19 cellular contexts compared by ENCODE assay signal in genomic region chr7:153504288-153505075, GRCh38.
A peak's percentile ranks its signal among the peaks of the same experiment; 100 is the strongest.
DNase-seq lines count a peak whose midpoint lies in the region; TF ChIP-seq lines count a peak whose summit lies in the region.
"Had no signal": no experiment of that assay in that cellular context is flagged by ENCODE, and none has a peak within 500 bp of the region (broad histone marks: within the 10 kb centered on the region; RNA-seq: fewer than 3 reads in every experiment).

No MANE protein-coding gene starts in this region.

- no TSS peak for BruUV-seq in A673 (replicated peaks; lab: Mats Ljungman, UMichigan)

- H3K4me1 ChIP-seq in muscle layer of colon (ENCODE audit: insufficient read depth, low read length) (peaks cover 4% of the 10 kb centered on the region), A673 (ENCODE audit: insufficient read depth, low read length, poor library complexity, severe bottlenecking) (no peaks in the 10 kb centered on the region)
- H3K4me1 ChIP-seq: BLaER1 had no signal

- no peaks in the 10 kb centered on the region for H3K36me3 ChIP-seq in muscle layer of colon (ENCODE audit: insufficient read depth, low read length)
- H3K36me3 ChIP-seq in A673 (ENCODE audit: insufficient read depth, low read length, poor library complexity, severe bottlenecking) = no peaks in the 10 kb centered on the region
- H3K36me3 ChIP-seq: BLaER1 had no signal

- no peaks in the 10 kb centered on the region for H3K9me3 ChIP-seq in muscle layer of colon (ENCODE audit: low read length)
- peaks cover 12% of the 10 kb centered on the region for H3K9me3 ChIP-seq in A673 (ENCODE audit: low read depth, low read length, poor library complexity, severe bottlenecking)

- H3K4me3 ChIP-seq in muscle layer of colon (ENCODE audit: low read depth in 1 of 2, low read length in 2 of 2) (no peak overlapping the region), A673 (ENCODE audit: low read depth, low read length, poor library complexity, severe bottlenecking) (no peak overlapping the region)
- H3K4me3 ChIP-seq: BLaER1, GM12878, GM23248 had no signal

- H3K27me3 Mint-ChIP-seq in endothelial cell (ENCODE audit: unreplicated experiment) = peaks cover 3% of the 10 kb centered on the region
- H3K27me3 Mint-ChIP-seq in CD14-positive monocyte (ENCODE audit: low read depth in 3 of 3) = peaks cover 0 to 2% (median 0%) of the 10 kb centered on the region in 3 donors
- H3K27me3 Mint-ChIP-seq: B cell; CD4-positive, alpha-beta T cell had no signal

- H3K27ac ChIP-seq in muscle layer of colon (ENCODE audit: low read depth, low read length) = peak overlapping the region; percentile 2
- no peak overlapping the region for H3K27ac ChIP-seq in A673 (ENCODE audit: low read depth, low read length, poor library complexity, severe bottlenecking)
- H3K27ac ChIP-seq: BLaER1, C4-2B, GM23248 had no signal

- no peaks in the 10 kb centered on the region for H3K27me3 ChIP-seq in muscle layer of colon (ENCODE audit: control insufficient read depth in 1 of 2, insufficient read depth in 2 of 2, low read length in 2 of 2)
- H3K27me3 ChIP-seq in A673 (replicated peaks; ENCODE audit: insufficient read depth, low read depth, low read length, poor library complexity) = no peaks in the 10 kb centered on the region
- H3K27me3 ChIP-seq: BLaER1 had no signal

- H3K9me3 Mint-ChIP-seq in endothelial cell (ENCODE audit: unreplicated experiment) = peaks cover 33% of the 10 kb centered on the region
- H3K9me3 Mint-ChIP-seq in CD14-positive monocyte = peaks cover 3 to 21% (median 9%) of the 10 kb centered on the region in 7 donors
- H3K9me3 Mint-ChIP-seq: CD4-positive, alpha-beta T cell had no signal

- DNase-seq in endothelial cell (ENCODE audit: low spot score) (no peak), retina (peak; percentile 6), CD14-positive monocyte (ENCODE audit: low spot score) (no peak), A673 (ENCODE audit: low spot score) (no peak)
- no peak for DNase-seq in stimulated activated CD4-positive, alpha-beta T cell treated with anti-CD3 and anti-CD28 coated beads, Interleukin-4, amount 100 ng/mL, for 1 hour
- DNase-seq: CD4-positive, alpha-beta T cell; CD8-positive, alpha-beta memory T cell; DMS 273 treated with DMSO at 0.1 percent for 48 hours; DMS79; EL; GDM1; GM23248; H7; HCEC 1CT had no signal

- no peak overlapping the region for H3K27ac Mint-ChIP-seq in endothelial cell (ENCODE audit: unreplicated experiment)
- peak overlapping the region in 1 of 7 donors; percentile 28 for H3K27ac Mint-ChIP-seq in CD14-positive monocyte
- H3K27ac Mint-ChIP-seq: B cell; CD4-positive, alpha-beta T cell; CD8-positive, alpha-beta memory T cell had no signal

- H3K4me3 Mint-ChIP-seq in endothelial cell (ENCODE audit: unreplicated experiment) (peak overlapping the region; percentile 24), CD14-positive monocyte (no peak overlapping the region)
- H3K4me3 Mint-ChIP-seq: B cell; CD4-positive, alpha-beta T cell; CD8-positive, alpha-beta memory T cell had no signal

- CTCF ChIA-PET in A673 (lab: Charles Lee) = no interaction called here

- peaks cover 6% of the 10 kb centered on the region for H3K36me3 Mint-ChIP-seq in endothelial cell (ENCODE audit: low read depth, unreplicated experiment)
- no peaks in the 10 kb centered on the region for H3K36me3 Mint-ChIP-seq in CD14-positive monocyte
- H3K36me3 Mint-ChIP-seq: CD8-positive, alpha-beta memory T cell had no signal

- POLR2A ChIA-PET in A673 (lab: Charles Lee; ENCODE audit: low non-redundant PET) = no interaction called here

- no peak for TF ChIP-seq CTCF in endothelial cell (IDR thresholded peaks at IDR 0.05; ENCODE audit: unreplicated experiment)
- no peak for TF ChIP-seq CTCF in CD14-positive monocyte (IDR thresholded peaks at IDR 0.05)
- TF ChIP-seq CTCF in A673 (conservative IDR thresholded peaks at IDR 0.05; ENCODE audit: low read depth, low read length) = no peak

- H3K4me1 Mint-ChIP-seq in endothelial cell (ENCODE audit: unreplicated experiment) (no peaks in the 10 kb centered on the region), CD14-positive monocyte (no peaks in the 10 kb centered on the region)
- H3K4me1 Mint-ChIP-seq: B cell; CD8-positive, alpha-beta memory T cell had no signal

- no peak overlapping the region for H3K9ac ChIP-seq in muscle layer of colon (ENCODE audit: low read length)
- H3K9ac ChIP-seq: BLaER1, GM23248 had no signal

- intact Hi-C loops in CD14-positive monocyte (cut with micrococcal nuclease) (no loop called here), A673 (cut with micrococcal nuclease; ENCODE audit: unreplicated experiment) (no loop called here)
